8 cellular contexts compared by ENCODE assay signal in genomic region chr19:33193864-33194362, GRCh38. TPM values are rescaled to one million over a fixed set of nuclear protein-coding genes. Genes with fewer than 3 reads are reported as not detected.
DNase-seq lines count a peak whose midpoint lies in the region; ATAC-seq and TF ChIP-seq lines count a peak whose summit lies in the region.

Gene LRP3, plus strand, starts transcription at chr19:33194330. Its CDS starts 456 bp downstream, at chr19:33194786.

- H3K9me3 Mint-ChIP-seq in activated T-helper 2 cell treated with anti-CD3 and anti-CD28 coated beads, Interferon-gamma antibody, Interleukin-2, Interleukin-4, amounts not matched to agents 10 μg/mL and 5 μg/mL and 100 μg/mL, durations not matched to agents 14 hours and 24 hours and 36 hours, result no peaks in the 10 kb centered on the region

- peaks cover 10% of the 10 kb centered on the region for H3K4me1 ChIP-seq in ovary (ENCODE audit: insufficient read depth)

- no peaks in the 10 kb centered on the region for H3K27me3 ChIP-seq in ovary

- no peak for ATAC-seq in HG02981 (IDR thresholded peaks at IDR 0.05; ENCODE audit: unreplicated experiment)
- no peak for ATAC-seq in HG02970 (IDR thresholded peaks at IDR 0.05; ENCODE audit: low FRiP score, unreplicated experiment)
- ATAC-seq in HG03196 (IDR thresholded peaks at IDR 0.05; ENCODE audit: unreplicated experiment), result no peak

- WGBS in ovary, 3 donors, result 4 to 13% (median 6%) methylated on average over 12 to 50 of the region's 50 CpGs

- no peaks in the 10 kb centered on the region for H3K9me3 ChIP-seq in ovary

- TF ChIP-seq CTCF in C4-2B (conservative IDR thresholded peaks at IDR 0.05) (no peak), ovary (IDR thresholded peaks at IDR 0.05) (no peak)

- no peaks in the 10 kb centered on the region for H3K36me3 Mint-ChIP-seq in activated T-helper 2 cell treated with anti-CD3 and anti-CD28 coated beads, Interferon-gamma antibody, Interleukin-2, Interleukin-4, amounts not matched to agents 10 μg/mL and 5 μg/mL and 100 μg/mL, durations not matched to agents 14 hours and 24 hours and 36 hours (ENCODE audit: low read depth)

- TF ChIP-seq POLR2A in ovary (IDR thresholded peaks at IDR 0.05), result no peak

- H3K4me1 Mint-ChIP-seq in activated T-helper 2 cell treated with anti-CD3 and anti-CD28 coated beads, Interferon-gamma antibody, Interleukin-2, Interleukin-4, amounts not matched to agents 10 μg/mL and 5 μg/mL and 100 μg/mL, durations not matched to agents 14 hours and 24 hours and 36 hours (ENCODE audit: low read depth), result no peaks in the 10 kb centered on the region

- H3K36me3 ChIP-seq in ovary, result no peaks in the 10 kb centered on the region

- no peak within 1 kb of the TSS for H3K27ac Mint-ChIP-seq in activated T-helper 2 cell treated with anti-CD3 and anti-CD28 coated beads, Interferon-gamma antibody, Interleukin-2, Interleukin-4, amounts not matched to agents 10 μg/mL and 5 μg/mL and 100 μg/mL, durations not matched to agents 14 hours and 24 hours and 36 hours

- intact Hi-C loops in activated T-helper 2 cell treated with anti-CD3 and anti-CD28 coated beads, Interferon-gamma antibody, Interleukin-2, Interleukin-4, amounts not matched to agents 10 μg/mL and 5 μg/mL and 100 μg/mL, durations not matched to agents 14 hours and 24 hours and 36 hours (cut with micrococcal nuclease), result no loop called here
- intact Hi-C loops in cardiac septum (cut with DNase I) (no loop called here), ovary (cut with DNase I) (no loop called here)

- H3K27ac ChIP-seq in C4-2B (peak within 1 kb of the TSS; percentile 82), ovary (peak within 1 kb of the TSS; percentile 43 to 97)

- peak within 1 kb of the TSS; percentile 75 for H3K4me3 ChIP-seq in ovary

- DNase-seq in Kasumi-1 (lab: John Stamatoyannopoulos, UW) (peak; percentile 11 to 34), cardiac septum (ENCODE audit: low spot score) (no peak), ovary (peak; percentile 61 to 82 (median 73))
- DNase-seq in activated T-helper 2 cell treated with anti-CD3 and anti-CD28 coated beads, Interferon-gamma antibody, Interleukin-2, Interleukin-4, amounts not matched to agents 10 μg/mL and 5 μg/mL and 100 μg/mL, durations not matched to agents 14 hours and 24 hours and 36 hours (ENCODE audit: low spot score), result no peak

- H3K4me3 Mint-ChIP-seq in activated T-helper 2 cell treated with anti-CD3 and anti-CD28 coated beads, Interferon-gamma antibody, Interleukin-2, Interleukin-4, amounts not matched to agents 10 μg/mL and 5 μg/mL and 100 μg/mL, durations not matched to agents 14 hours and 24 hours and 36 hours (ENCODE audit: low read depth), result peak within 1 kb of the TSS; percentile 26

- H3K27me3 Mint-ChIP-seq in activated T-helper 2 cell treated with anti-CD3 and anti-CD28 coated beads, Interferon-gamma antibody, Interleukin-2, Interleukin-4, amounts not matched to agents 10 μg/mL and 5 μg/mL and 100 μg/mL, durations not matched to agents 14 hours and 24 hours and 36 hours (ENCODE audit: low read depth), result peaks cover 42% of the 10 kb centered on the region

- no peak for TF ChIP-seq EP300 in ovary (IDR thresholded peaks at IDR 0.05)

RNA-seq across cellular contexts. Expression of gene LRP3, which starts in this region (rescaled TPM):
- total RNA-seq in activated T-helper 2 cell treated with anti-CD3 and anti-CD28 coated beads, Interferon-gamma antibody, Interleukin-2, Interleukin-4, amounts not matched to agents 10 μg/mL and 5 μg/mL and 100 μg/mL, durations not matched to agents 14 hours and 24 hours and 36 hours, result 0.21 and 0.30 TPM in 2 replicates
- total RNA-seq in cardiac septum (22.4 TPM), ovary (100 to 1,000 TPM in 4 of 7 donors, 10 to 100 TPM in 3; 43.7 to 138 (median 107) TPM)
- polyA plus RNA-seq in ovary, result 10 to 100 TPM in 1 of 2 donors, 1 to 10 TPM in 1; 1.2 to 76.1 TPM

Comparison
In these comparisons a context has a peak if more than half of its experiments do, and no peak if none do; other contexts are left out.
1. RNA of gene LRP3 (total RNA-seq): 43.7 to 138 TPM in ovary and 22.4 TPM in cardiac septum (single experiment); 0.21 to 0.30 TPM in activated T-helper 2 cell treated with anti-CD3 and anti-CD28 coated beads, Interferon-gamma antibody, Interleukin-2, Interleukin-4, amounts not matched to agents 10 μg/mL and 5 μg/mL and 100 μg/mL, durations not matched to agents 14 hours and 24 hours and 36 hours; every median in the first group is over 10 times any median in the second.
2. DNase-seq: peak in Kasumi-1 (2 of 2) and ovary (5 of 5); none in activated T-helper 2 cell treated with anti-CD3 and anti-CD28 coated beads, Interferon-gamma antibody, Interleukin-2, Interleukin-4, amounts not matched to agents 10 μg/mL and 5 μg/mL and 100 μg/mL, durations not matched to agents 14 hours and 24 hours and 36 hours (single experiment) and cardiac septum (single experiment).